9 cellular contexts compared by ENCODE assay signal in genomic region chr2:72886505-72887031, GRCh38. TPM values are rescaled to one million over a fixed set of nuclear protein-coding genes. Genes with fewer than 3 reads are reported as not detected.
A peak's percentile ranks its signal among the peaks of the same experiment; 100 is the strongest.
DNase-seq lines count a peak whose midpoint lies in the region; ATAC-seq and TF ChIP-seq lines count a peak whose summit lies in the region.
"Had no signal": no experiment of that assay in that cellular context is flagged by ENCODE, and none has a peak within 500 bp of the region (broad histone marks: within the 10 kb centered on the region; RNA-seq: fewer than 3 reads in every experiment).

No MANE protein-coding gene starts in this region.

- peaks cover 70% of the 10 kb centered on the region for H3K27me3 Mint-ChIP-seq in WTC11 (ENCODE audit: low read depth)
- H3K27me3 Mint-ChIP-seq in stimulated activated naive CD8-positive, alpha-beta T cell treated with anti-CD3 and anti-CD28 coated beads, Interleukin-15, amount 100 ng/mL, for 72 hours = peaks cover 89% of the 10 kb centered on the region

- CTCF ChIA-PET in WTC11 (lab: Charles Lee) = interaction anchor here (0.6 to 2.9 kb wide), 35 partner anchors 9 to 326 kb away, joined by 3 to 54 read pairs (median 7); partner anchors contain the start of gene EMX1

- H3K36me3 Mint-ChIP-seq in WTC11 = no peaks in the 10 kb centered on the region

- H3K4me3 ChIP-seq in iPS DF 6.9 (ENCODE audit: low read length) = peak overlapping the region; percentile 67; the same call in 1 of the 2 replicates

- in situ Hi-C loops in GM13977 (cut with MboI; ENCODE audit: low pct_unique_long_range_greater_than_20kb, low sequenced_read_pairs, unreplicated experiment) = no loop called here

- H3K9me3 Mint-ChIP-seq in WTC11 = no peaks in the 10 kb centered on the region
- H3K9me3 Mint-ChIP-seq in stimulated activated naive CD8-positive, alpha-beta T cell treated with anti-CD3 and anti-CD28 coated beads, Interleukin-15, amount 100 ng/mL, for 72 hours = no peaks in the 10 kb centered on the region

- POLR2A ChIA-PET in WTC11 (lab: Charles Lee) = interaction anchor here (1.2 kb wide), 2 partner anchors 33 to 77 kb away, joined by 3 read pairs; no protein-coding TSS in a partner anchor

- peaks cover 2% of the 10 kb centered on the region; the same call in 1 of the 2 replicates for H3K4me1 ChIP-seq in iPS DF 6.9 (ENCODE audit: control insufficient read depth, insufficient read depth, low read length)

- H3K9me3 ChIP-seq in iPS DF 6.9 (ENCODE audit: control insufficient read depth, insufficient read depth, low read length) = no peaks in the 10 kb centered on the region

- ATAC-seq in WTC11 (no peak; the same call in 1 of the 2 replicates), GM21515 (IDR thresholded peaks at IDR 0.05; ENCODE audit: unreplicated experiment) (no peak), GM21447 (IDR thresholded peaks at IDR 0.05; ENCODE audit: unreplicated experiment) (no peak)
- no peak for ATAC-seq in stimulated activated naive CD8-positive, alpha-beta T cell treated with anti-CD3 and anti-CD28 coated beads, Interleukin-15, amount 100 ng/mL, for 72 hours

- H3K4me1 Mint-ChIP-seq in WTC11 = peaks cover 18% of the 10 kb centered on the region
- peaks cover 19% of the 10 kb centered on the region for H3K4me1 Mint-ChIP-seq in stimulated activated naive CD8-positive, alpha-beta T cell treated with anti-CD3 and anti-CD28 coated beads, Interleukin-15, amount 100 ng/mL, for 72 hours

- no CpG with 5 or more reads among the region's 7 CpGs for WGBS in iPS DF 6.9 (ENCODE audit: insufficient coverage, insufficient read length)

- H3K27me3 ChIP-seq in iPS DF 6.9 (ENCODE audit: control insufficient read depth, insufficient read depth, low read length) = peaks cover 6% of the 10 kb centered on the region; the same call in 1 of the 2 replicates

- H3K36me3 ChIP-seq in iPS DF 6.9 (ENCODE audit: control insufficient read depth, insufficient read depth, low read length) = no peaks in the 10 kb centered on the region; the same call in 1 of the 2 replicates

- DNase-seq in NCI-H2171 treated with DMSO at 0.1 percent for 48 hours (lab: John Stamatoyannopoulos, UW) (peak; percentile 30), NCI-H2171 (lab: John Stamatoyannopoulos, UW) (no peak), WTC11 (ENCODE audit: low spot score) (no peak), iPS DF 6.9 (ENCODE audit: low read depth, low spot score) (no peak), GM13977 (ENCODE audit: low spot score) (no peak)
- no peak for DNase-seq in stimulated activated naive CD8-positive, alpha-beta T cell treated with anti-CD3 and anti-CD28 coated beads, Interleukin-15, amount 100 ng/mL, for 72 hours

- H3K27ac ChIP-seq in iPS DF 6.9 (ENCODE audit: low read length) = no peak overlapping the region

- peak overlapping the region; percentile 78 for H3K4me3 Mint-ChIP-seq in WTC11
- peak overlapping the region; percentile 75 to 85 for H3K4me3 Mint-ChIP-seq in stimulated activated naive CD8-positive, alpha-beta T cell treated with anti-CD3 and anti-CD28 coated beads, Interleukin-15, amount 100 ng/mL, for 72 hours

- H3K27ac Mint-ChIP-seq in WTC11 = no peak overlapping the region
- no peak overlapping the region for H3K27ac Mint-ChIP-seq in stimulated activated naive CD8-positive, alpha-beta T cell treated with anti-CD3 and anti-CD28 coated beads, Interleukin-15, amount 100 ng/mL, for 72 hours

- TF ChIP-seq CTCF in WTC11 (IDR thresholded peaks at IDR 0.05) (no peak), GM13977 (IDR thresholded peaks at IDR 0.05; ENCODE audit: extremely low read depth, insufficient read depth, missing control alignments) (no peak)

TF ChIP-seq in WTC11, 78 proteins besides CTCF, POLR2A, EP300 and RAD21:
- no peak for TF ChIP-seq ESRRA (CRISPR knock-in tag; IDR thresholded peaks at IDR 0.05; ENCODE audit: borderline replicate concordance)
- no peak for TF ChIP-seq ATF6 (CRISPR knock-in tag; IDR thresholded peaks at IDR 0.05)
- TF ChIP-seq ZBTB21 (CRISPR knock-in tag; IDR thresholded peaks at IDR 0.05; ENCODE audit: borderline replicate concordance) = no peak
- no peak for TF ChIP-seq MLX (CRISPR knock-in tag; IDR thresholded peaks at IDR 0.05)
- no peak for TF ChIP-seq NR3C1 (CRISPR knock-in tag; conservative IDR thresholded peaks at IDR 0.05; ENCODE audit: low read depth)
- TF ChIP-seq PRRX2 (CRISPR knock-in tag; IDR thresholded peaks at IDR 0.05) = no peak

RNA-seq across cellular contexts. Expression of gene SPR, which starts 0.6 kb away (rescaled TPM):
- total RNA-seq in WTC11 (2021) = 9.4 to 13.2 TPM (median 13.0 TPM) in 3 replicates

RNA-seq across cellular contexts. Expression of gene EMX1, which starts 30.8 kb away (rescaled TPM):
- 3.6 to 4.4 TPM (median 3.8 TPM) in 3 replicates for total RNA-seq in WTC11 (2021)
- total RNA-seq: LHCN-M2 had no signal
